Comparison of ENCODE assay signal across 1 cellular context in genomic region chr1:152870831-152871730, GRCh38.
TF ChIP-seq lines count a peak whose summit lies in the region.

No MANE protein-coding gene starts in this region.

TF ChIP-seq in GM23338, 12 proteins besides CTCF, POLR2A, EP300 and RAD21 (continued from another document):
- no peak for TF ChIP-seq REST (IDR thresholded peaks at IDR 0.05; ENCODE audit: unreplicated experiment)
- no peak for TF ChIP-seq JUNB (IDR thresholded peaks at IDR 0.05; ENCODE audit: unreplicated experiment)
- no peak for TF ChIP-seq ZNF331 (CRISPR knock-in tag; IDR thresholded peaks at IDR 0.05; ENCODE audit: low read depth)
- no peak for TF ChIP-seq CREB1 (CRISPR knock-in tag; IDR thresholded peaks at IDR 0.05; ENCODE audit: low read depth)
- no peak for TF ChIP-seq ZNF114 (CRISPR knock-in tag; IDR thresholded peaks at IDR 0.05)
- TF ChIP-seq POLR2AphosphoS5 (IDR thresholded peaks at IDR 0.05; ENCODE audit: low read depth): no peak
- TF ChIP-seq NANOG (IDR thresholded peaks at IDR 0.05; ENCODE audit: borderline replicate concordance): no peak
- TF ChIP-seq ETS1 (IDR thresholded peaks at IDR 0.05): no peak
